8 cellular contexts compared by ENCODE assay signal in the genomic region with DNA sequence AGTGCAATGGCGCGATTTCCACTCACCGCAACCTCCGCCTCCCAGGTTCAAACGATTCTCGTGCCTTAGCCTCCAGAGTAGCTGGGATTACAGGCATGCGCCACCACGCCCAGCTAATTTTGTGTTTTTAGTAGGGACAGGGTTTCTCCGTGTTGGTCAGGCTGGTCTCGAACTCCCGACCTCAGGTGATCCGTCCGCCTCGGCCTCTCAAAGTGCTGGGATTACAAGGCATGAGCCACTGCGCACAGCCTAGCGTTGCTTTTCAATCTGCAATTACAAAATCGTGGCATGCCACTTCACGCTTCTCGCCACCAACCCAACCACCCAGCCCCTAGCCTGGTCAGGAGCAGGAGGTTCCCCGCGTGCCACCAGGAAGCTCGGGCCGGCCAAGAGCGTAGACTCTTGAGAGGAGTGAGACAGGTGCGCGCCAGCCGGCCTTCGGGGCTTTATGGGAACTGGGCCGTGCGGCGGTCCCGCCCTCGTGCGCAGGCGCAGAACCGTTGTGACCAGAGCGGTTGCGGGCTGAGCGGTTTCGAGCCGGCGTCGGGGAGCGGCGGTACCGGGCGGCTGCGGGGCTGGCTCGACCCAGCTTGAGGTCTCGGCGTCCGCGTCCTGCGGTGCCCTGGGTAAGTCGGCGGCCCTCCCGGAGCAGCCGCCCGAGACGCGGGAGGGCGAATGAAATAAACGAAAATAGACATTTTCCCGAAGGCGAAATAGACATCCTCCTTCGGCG. TPM values are rescaled to one million over a fixed set of nuclear protein-coding genes. Genes with fewer than 3 reads are reported as not detected.
DNase-seq lines count a peak whose midpoint lies in the region; ATAC-seq, FAIRE-seq and TF ChIP-seq lines count a peak whose summit lies in the region.

A gene (plus strand): TSS at position 500 of the 733 bp plus-strand sequence. CDS start 530 bp downstream, outside the sequence.

- DNase-seq in Caki2 (ENCODE audit: low read depth) (peak; percentile 58), NCI-H446 treated with DMSO at 0.1 percent for 48 hours (lab: John Stamatoyannopoulos, UW) (peak; percentile 47), dermis blood vessel endothelial cell (peak; percentile 83), HepG2 (ENCODE audit: low spot score) (peak; percentile 43)
- DNase-seq in activated CD4-positive, alpha-beta T cell treated with anti-CD3 and anti-CD28 coated beads, Interleukin-2, amount 50 U/mL, for 24 hours (ENCODE audit: low read depth in 1 of 2, low spot score in 1 of 2), result peak; percentile 61 to 62
- DNase-seq in stimulated activated CD4-positive, alpha-beta T cell treated with anti-CD3 and anti-CD28 coated beads, Interleukin-2, amount 100 ng/mL, for 4 hours (ENCODE audit: low read depth), result peak; percentile 67

- POLR2A ChIA-PET in HepG2 (lab: Yijun Ruan, JAX), result interaction anchor here (1.1 kb wide), 1 partner anchor 15 kb away, joined by 3 read pairs; no protein-coding TSS in a partner anchor

- H4K20me1 ChIP-seq in HepG2 (ENCODE audit: insufficient read depth, low read length), result no peaks in the 10 kb centered on the region

- H2AFZ ChIP-seq in HepG2 (ENCODE audit: low read length), result peak within 1 kb of the TSS; percentile 28

- ATAC-seq in HG02610 (IDR thresholded peaks at IDR 0.05; ENCODE audit: unreplicated experiment) (peak; percentile 86), HepG2 (peak; percentile 80), GM21786 (IDR thresholded peaks at IDR 0.05; ENCODE audit: unreplicated experiment) (no peak)

- H3K4me2 ChIP-seq in HepG2 (ENCODE audit: low read depth, low read length), result peak within 1 kb of the TSS; percentile 82

- H3K36me3 ChIP-seq in HepG2 (replicated peaks in 1 of 2; ENCODE audit: control insufficient read depth in 1 of 2, insufficient read depth in 2 of 2, low read length in 2 of 2), result 0 out of 5 replicates have a peak, but pooled peaks cover 0 to 6% of the 10 kb centered on the region in 2 experiments

- no peak for TF ChIP-seq EP300 in HepG2 (IDR thresholded peaks at IDR 0.05; ENCODE audit: low read depth in 2 of 2, low read length in 2 of 2)
- TF ChIP-seq EP300 in HepG2 (CRISPR knock-in tag; IDR thresholded peaks at IDR 0.05; ENCODE audit: borderline replicate concordance), result no peak; the same call in 1 of the 2 replicates

- intact Hi-C loops in HepG2 (cut with micrococcal nuclease; ENCODE audit: unreplicated experiment), result no loop called here

- no peaks in the 10 kb centered on the region for H3K9me3 ChIP-seq in HepG2 (ENCODE audit: low read length)

- no peak for TF ChIP-seq RAD21 in HepG2 (CRISPR knock-in tag; IDR thresholded peaks at IDR 0.05)

- no peak for TF ChIP-seq CTCF in HepG2 (CRISPR knock-in tag; IDR thresholded peaks at IDR 0.05)

- H3K79me2 ChIP-seq in HepG2 (ENCODE audit: insufficient read depth, low read length), result peaks cover 7% of the 10 kb centered on the region

- H3K4me1 ChIP-seq in HepG2 (ENCODE audit: insufficient read depth, low read length), result peaks cover 66% of the 10 kb centered on the region

- peak within 1 kb of the TSS; percentile 68 for H3K9ac ChIP-seq in HepG2 (ENCODE audit: insufficient read depth, low read depth, low read length)

- TF ChIP-seq POLR2A in HepG2 (IDR thresholded peaks at IDR 0.05; ENCODE audit: insufficient read depth in 1 of 2, low read depth in 2 of 2, low read length in 2 of 2), result peak in 1 of 2 experiments; percentile 74; a peak in 2 of 4 replicates

- no peak for FAIRE-seq in HepG2 (lab: Jason Lieb, UNC)

- peak within 1 kb of the TSS; percentile 39 for H3K27ac ChIP-seq in HepG2 (ENCODE audit: extremely low read length, insufficient read depth, low read length)

- peak within 1 kb of the TSS; percentile 57 to 82 (median 73) for H3K4me3 ChIP-seq in HepG2 (replicated peaks in 1 of 3; ENCODE audit: insufficient read depth in 1 of 3, low read depth in 2 of 3, low read length in 3 of 3)

- peaks cover 4 to 34% of the 10 kb centered on the region in 2 experiments; a peak in 3 of 5 replicates for H3K27me3 ChIP-seq in HepG2 (ENCODE audit: control insufficient read depth in 1 of 2, insufficient read depth in 2 of 2, low read length in 2 of 2)

- WGBS in HepG2 (ENCODE audit: low lambda C conversion rate), result 88% methylated on average over 19 of the region's 67 CpGs

- no TSS peak for BruUV-seq in HepG2 (replicated peaks; lab: Mats Ljungman, UMichigan)

- in situ Hi-C loops in Caki2 (cut with HindIII; ENCODE audit: low pct_unique_long_range_greater_than_20kb, low sequenced_read_pairs) (no loop called here), HepG2 (cut with HindIII; ENCODE audit: extremely low pct_ligation_motif_present, low pct_unique_long_range_greater_than_20kb) (no loop called here)

- CTCF ChIA-PET in HepG2 (lab: Yijun Ruan, JAX; ENCODE audit: low intra/inter-chr PET ratio, low total read pairs), result no interaction called here

TF ChIP-seq in HepG2, 621 proteins besides CTCF, POLR2A, EP300 and RAD21 (continues in another document):
- TF ChIP-seq RARA (CRISPR knock-in tag; IDR thresholded peaks at IDR 0.05) (no peak), ZNF30 (CRISPR knock-in tag; IDR thresholded peaks at IDR 0.05) (0 out of 2 replicates have a peak, but pooled peaks have one; percentile 35), SPEN (CRISPR knock-in tag; IDR thresholded peaks at IDR 0.05; ENCODE audit: low read depth) (peak; percentile 48; the same call in 1 of the 2 replicates), ZNF138 (CRISPR knock-in tag; IDR thresholded peaks at IDR 0.05; ENCODE audit: low read depth) (0 out of 2 replicates have a peak, but pooled peaks have one; percentile 35)
- TF ChIP-seq, protein P1, sequence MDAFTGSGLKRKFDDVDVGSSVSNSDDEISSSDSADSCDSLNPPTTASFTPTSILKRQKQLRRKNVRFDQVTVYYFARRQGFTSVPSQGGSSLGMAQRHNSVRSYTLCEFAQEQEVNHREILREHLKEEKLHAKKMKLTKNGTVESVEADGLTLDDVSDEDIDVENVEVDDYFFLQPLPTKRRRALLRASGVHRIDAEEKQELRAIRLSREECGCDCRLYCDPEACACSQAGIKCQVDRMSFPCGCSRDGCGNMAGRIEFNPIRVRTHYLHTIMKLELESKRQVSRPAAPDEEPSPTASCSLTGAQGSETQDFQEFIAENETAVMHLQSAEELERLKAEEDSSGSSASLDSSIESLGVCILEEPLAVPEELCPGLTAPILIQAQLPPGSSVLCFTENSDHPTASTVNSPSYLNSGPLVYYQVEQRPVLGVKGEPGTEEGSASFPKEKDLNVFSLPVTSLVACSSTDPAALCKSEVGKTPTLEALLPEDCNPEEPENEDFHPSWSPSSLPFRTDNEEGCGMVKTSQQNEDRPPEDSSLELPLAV (CRISPR knock-in tag; conservative IDR thresholded peaks at IDR 0.05; ENCODE audit: low read depth), result no peak

RNA-seq across cellular contexts. Expression of the gene that starts here (rescaled TPM):
- total RNA-seq in Caki2 (2014; rRNA removed; shearing (Covaris generic); ENCODE audit: low replicate concordance), result 20.3 and 27.7 TPM in 2 replicates
- total RNA-seq in dermis blood vessel endothelial cell (27.4 and 40.3 TPM in 2 replicates), HepG2 (2016; rRNA removed; fragmentation: Illumina TruSeq; extraction: Trizol) (50.8 and 56.4 TPM in 2 replicates)
- total RNA-seq in HepG2 (2016; cell fraction: cytosol; rRNA removed; fragmentation: Illumina TruSeq; extraction: Trizol; ENCODE audit: low read depth), result 13.7 and 14.0 TPM in 2 replicates
- 56.0 and 59.8 TPM in 2 replicates for total RNA-seq in HepG2 (2016; cell fraction: insoluble cytoplasmic fraction; rRNA removed; fragmentation: Illumina TruSeq; extraction: Trizol)
- 23.9 and 33.1 TPM in 2 replicates for total RNA-seq in HepG2 (2016; cell fraction: membrane; rRNA removed; fragmentation: Illumina TruSeq; extraction: Trizol)
- total RNA-seq in HepG2 (2016; cell fraction: nucleus; rRNA removed; fragmentation: Illumina TruSeq; extraction: Trizol), result 25.4 and 37.0 TPM in 2 replicates
- polyA plus RNA-seq in HepG2 (2011; rRNA removed), result 83.4 and 97.5 TPM in 2 replicates
- 82.2 and 92.0 TPM in 2 replicates for polyA plus RNA-seq in HepG2 (2011; cell fraction: cytosol; rRNA removed)
- polyA plus RNA-seq in HepG2 (2011; cell fraction: nucleus; rRNA removed), result 142 and 144 TPM in 2 replicates
- polyA plus RNA-seq in HepG2 (2012), result 38.9 and 45.7 TPM in 2 replicates
- polyA plus RNA-seq in HepG2 (2016; cell fraction: cytosol; fragmentation: Illumina TruSeq; extraction: Trizol; ENCODE audit: low read depth), result 14.0 and 18.9 TPM in 2 replicates
- polyA plus RNA-seq in HepG2 (2016; cell fraction: insoluble cytoplasmic fraction; fragmentation: Illumina TruSeq; extraction: Trizol; ENCODE audit: low read depth), result 58.0 and 67.0 TPM in 2 replicates
- 23.3 and 27.0 TPM in 2 replicates for polyA plus RNA-seq in HepG2 (2016; cell fraction: membrane; fragmentation: Illumina TruSeq; extraction: Trizol; ENCODE audit: low read depth)
- polyA plus RNA-seq in HepG2 (2016; cell fraction: nucleus; fragmentation: Illumina TruSeq; extraction: Trizol; ENCODE audit: insufficient read depth, low read depth), result 55.7 and 55.8 TPM in 2 replicates
- polyA minus RNA-seq in HepG2 (2011; rRNA and poly(A)+ RNA removed; ENCODE audit: low replicate concordance), result 7.8 and 40.4 TPM in 2 replicates
- polyA minus RNA-seq in HepG2 (2011; cell fraction: cytosol; rRNA and poly(A)+ RNA removed), result 20.0 and 21.3 TPM in 2 replicates
- 57.7 and 61.4 TPM in 2 replicates for polyA minus RNA-seq in HepG2 (2011; cell fraction: nucleus; rRNA and poly(A)+ RNA removed)
